ENCODE assay signal across 8 cellular contexts in the genomic region with DNA sequence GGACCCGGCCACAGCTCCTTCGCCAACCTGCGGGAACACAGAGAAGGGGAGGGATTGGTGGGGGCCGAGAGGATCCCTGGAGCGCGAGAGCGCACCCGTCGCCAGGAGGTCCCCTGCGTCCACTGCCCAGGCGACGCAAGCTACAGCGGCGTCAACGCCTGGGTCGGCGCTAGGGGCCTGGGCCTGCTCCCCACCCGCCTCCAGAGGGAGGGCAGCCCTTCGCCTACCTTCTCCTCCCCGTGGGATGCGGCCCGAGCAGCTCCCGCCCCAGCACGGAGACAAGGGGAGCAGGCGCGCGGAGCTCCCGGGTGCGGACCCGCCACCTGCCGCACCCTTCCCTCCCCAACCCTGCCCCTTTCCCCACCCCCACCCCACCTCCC.
A peak's percentile ranks its signal among the peaks of the same experiment; 100 is the strongest.
DNase-seq lines count a peak whose midpoint lies in the region; ATAC-seq and TF ChIP-seq lines count a peak whose summit lies in the region.

No MANE protein-coding gene starts in this region.

- H3K9me3 ChIP-seq in BLaER1: no peaks in the 10 kb centered on the region
- no peaks in the 10 kb centered on the region for H3K9me3 ChIP-seq in KOPT-K1 (ENCODE audit: insufficient read depth, low read length, poor library complexity, severe bottlenecking)
- no peaks in the 10 kb centered on the region for H3K9me3 ChIP-seq in colonic mucosa

- H3K4me2 ChIP-seq in BLaER1: peak overlapping the region; percentile 100

- ATAC-seq in HG03175 (IDR thresholded peaks at IDR 0.05; ENCODE audit: unreplicated experiment): no peak
- ATAC-seq in HG03280 (IDR thresholded peaks at IDR 0.05; ENCODE audit: unreplicated experiment): no peak
- ATAC-seq in HG03196 (IDR thresholded peaks at IDR 0.05; ENCODE audit: unreplicated experiment): no peak

- H3K27ac Mint-ChIP-seq in mesothelial cell of epicardium: no peak overlapping the region

- H3K9me3 Mint-ChIP-seq in mesothelial cell of epicardium: no peaks in the 10 kb centered on the region

- H3K36me3 ChIP-seq in BLaER1 (peaks cover 42% of the 10 kb centered on the region), KOPT-K1 (ENCODE audit: insufficient read depth, low read length) (peaks cover 45% of the 10 kb centered on the region), colonic mucosa (no peaks in the 10 kb centered on the region)

- intact Hi-C loops in colonic mucosa (cut with DNase I): no loop called here

- H3K9ac ChIP-seq in BLaER1 (peak overlapping the region; percentile 79), colonic mucosa (ENCODE audit: low read depth in 2 of 2, low read length in 2 of 2) (peak overlapping the region; percentile 76 to 78)

- TF ChIP-seq CTCF in colonic mucosa (IDR thresholded peaks at IDR 0.05) (no peak), mesothelial cell of epicardium (IDR thresholded peaks at IDR 0.05; ENCODE audit: unreplicated experiment) (no peak)

- peak overlapping the region; percentile 79 for H3K27ac ChIP-seq in BLaER1
- H3K27ac ChIP-seq in KOPT-K1 (ENCODE audit: low read depth, low read length, poor library complexity, severe bottlenecking): peak overlapping the region; percentile 38
- H3K27ac ChIP-seq in colonic mucosa: peak overlapping the region; percentile 83

- H3K4me1 Mint-ChIP-seq in mesothelial cell of epicardium: peaks cover 34% of the 10 kb centered on the region

- DNase-seq in colonic mucosa (no peak), mesothelial cell of epicardium (ENCODE audit: low spot score in 2 of 2, unreplicated experiment in 2 of 2) (peak in 1 of 2 experiments; percentile 46), NCI-H187 treated with DMSO at 0.1 percent for 48 hours (lab: John Stamatoyannopoulos, UW) (no peak)

- H3K4me3 ChIP-seq in BLaER1 (peak overlapping the region; percentile 71), colonic mucosa (peak overlapping the region; percentile 56)

- H3K4me1 ChIP-seq in BLaER1 (peaks cover 70% of the 10 kb centered on the region), colonic mucosa (peaks cover 8% of the 10 kb centered on the region)

- H4K20me1 ChIP-seq in BLaER1: peaks cover 34% of the 10 kb centered on the region

- H3K4me3 Mint-ChIP-seq in mesothelial cell of epicardium: peak overlapping the region; percentile 65

- H3K36me3 Mint-ChIP-seq in mesothelial cell of epicardium: peaks cover 8% of the 10 kb centered on the region

- peaks cover 39% of the 10 kb centered on the region for H3K27me3 ChIP-seq in BLaER1
- H3K27me3 ChIP-seq in colonic mucosa: no peaks in the 10 kb centered on the region

- peaks cover 53% of the 10 kb centered on the region for H3K27me3 Mint-ChIP-seq in mesothelial cell of epicardium (ENCODE audit: low read depth)
